18 cellular contexts compared by ENCODE assay signal in the genomic region with DNA sequence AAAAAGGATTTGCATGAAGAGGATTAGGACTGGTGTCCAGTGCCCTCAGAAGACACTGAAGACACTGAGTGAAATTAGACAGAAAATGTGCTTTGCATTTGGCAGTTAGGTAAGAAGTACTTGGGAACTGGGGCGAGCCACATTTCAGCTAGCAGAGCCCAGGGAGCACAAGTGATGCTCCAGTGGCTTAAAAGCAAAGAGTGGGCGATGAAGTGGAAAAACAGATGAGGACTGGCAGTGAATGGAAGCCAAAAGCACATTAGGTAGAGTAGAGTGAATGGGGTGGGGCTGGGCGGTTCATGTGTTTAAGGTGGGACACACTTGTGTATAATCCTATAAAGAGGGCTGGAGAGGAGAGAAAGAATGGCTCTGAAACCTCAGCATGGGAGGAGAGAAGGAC. TPM values are rescaled to one million over a fixed set of nuclear protein-coding genes. Genes with fewer than 3 reads are reported as not detected.
A peak's percentile ranks its signal among the peaks of the same experiment; 100 is the strongest.
DNase-seq lines count a peak whose midpoint lies in the region; TF ChIP-seq lines count a peak whose summit lies in the region.
"Had no signal": no experiment of that assay in that cellular context is flagged by ENCODE, and none has a peak within 500 bp of the region (broad histone marks: within the 10 kb centered on the region; RNA-seq: fewer than 3 reads in every experiment).

No MANE protein-coding gene starts in this region.

- no peaks in the 10 kb centered on the region for H3K79me1 ChIP-seq in neuronal stem cell (ENCODE audit: low read depth, low read length)

- no peak overlapping the region for H3K9ac ChIP-seq in neuronal stem cell (ENCODE audit: low read depth, low read length, poor library complexity)
- no peak overlapping the region for H3K9ac ChIP-seq in SK-N-SH

- no peak overlapping the region for H3K4me3 ChIP-seq in neuronal stem cell (ENCODE audit: low read length in 2 of 2)
- H3K4me3 ChIP-seq in spleen, result no peak overlapping the region
- H3K4me3 ChIP-seq in SK-N-SH (ENCODE audit: low read depth in 2 of 2, low read length in 1 of 2), result no peak overlapping the region

- H4K91ac ChIP-seq in neuronal stem cell (ENCODE audit: low read depth, low read length, poor library complexity), result no peak overlapping the region

- no peak overlapping the region for H3K4ac ChIP-seq in neuronal stem cell (ENCODE audit: low read length)

- H3K9me3 ChIP-seq in neuronal stem cell (replicated peaks in 1 of 2; ENCODE audit: control insufficient read depth in 2 of 2, insufficient read depth in 1 of 2, low read depth in 1 of 2, low read length in 2 of 2), result no peaks in the 10 kb centered on the region
- no peaks in the 10 kb centered on the region for H3K9me3 ChIP-seq in spleen
- H3K9me3 ChIP-seq in SK-N-SH, result no peaks in the 10 kb centered on the region

- TF ChIP-seq EP300 in SK-N-SH (IDR thresholded peaks at IDR 0.05; ENCODE audit: borderline replicate concordance in 1 of 2, low read depth in 1 of 2, low read length in 1 of 2), result no peak

- no peaks in the 10 kb centered on the region for H3K9me2 ChIP-seq in SK-N-SH

- H4K8ac ChIP-seq in neuronal stem cell (ENCODE audit: low read depth, low read length), result no peak overlapping the region

- TF ChIP-seq RAD21 in SK-N-SH (IDR thresholded peaks at IDR 0.05; ENCODE audit: low read length), result no peak

- POLR2A ChIA-PET in SK-N-SH (lab: Yijun Ruan, JAX), result no interaction called here

- H3K18ac ChIP-seq in neuronal stem cell (ENCODE audit: low read length), result no peak overlapping the region

- TF ChIP-seq CTCF in spleen (IDR thresholded peaks at IDR 0.05 in 8 of 11, conservative IDR thresholded peaks at IDR 0.05 in 3 of 11), result no peak
- no peak for TF ChIP-seq CTCF in SK-N-SH (IDR thresholded peaks at IDR 0.05)

- H3K36me3 ChIP-seq in neuronal stem cell (replicated peaks in 1 of 2; ENCODE audit: control insufficient read depth in 2 of 2, insufficient read depth in 2 of 2, low read length in 2 of 2), result no peaks in the 10 kb centered on the region
- H3K36me3 ChIP-seq in spleen, result no peaks in the 10 kb centered on the region
- no peaks in the 10 kb centered on the region for H3K36me3 ChIP-seq in SK-N-SH (replicated peaks in 1 of 2; ENCODE audit: control insufficient read depth in 1 of 2, insufficient read depth in 2 of 2, low read length in 1 of 2)

- H2BK12ac ChIP-seq in neuronal stem cell (ENCODE audit: low read length), result no peak overlapping the region

- peaks cover 6% of the 10 kb centered on the region for H3F3A ChIP-seq in SK-N-SH (replicated peaks; ENCODE audit: insufficient read depth)

- WGBS in neuronal stem cell (ENCODE audit: extremely low coverage in 2 of 2, insufficient read length in 2 of 2, insufficient replicate concordance in 1 of 2), 2 donors, result no CpG with 5 or more reads among the region's 3 CpGs
- 85 to 88% (median 87%) methylated on average over 3 of the region's 3 CpGs for WGBS in spleen, 5 donors
- 95% methylated on average over 3 of the region's 3 CpGs for WGBS in SK-N-SH (ENCODE audit: low lambda C conversion rate)

- no peak overlapping the region for H3K23ac ChIP-seq in neuronal stem cell (ENCODE audit: low read depth, low read length, poor library complexity)

- H3K27me3 ChIP-seq in neuronal stem cell (ENCODE audit: control insufficient read depth in 3 of 3, insufficient read depth in 3 of 3, low read depth in 1 of 3, low read length in 3 of 3), result no peaks in the 10 kb centered on the region
- no peaks in the 10 kb centered on the region for H3K27me3 ChIP-seq in spleen (replicated peaks in 1 of 7)
- H3K27me3 ChIP-seq in SK-N-SH (ENCODE audit: insufficient read depth), result no peaks in the 10 kb centered on the region

- no peak overlapping the region for H2AFZ ChIP-seq in neuronal stem cell (ENCODE audit: low read length)
- H2AFZ ChIP-seq in SK-N-SH (ENCODE audit: low read depth), result no peak overlapping the region

- no peak overlapping the region for H2BK15ac ChIP-seq in neuronal stem cell (ENCODE audit: low read length)

- no peak overlapping the region for H3K14ac ChIP-seq in neuronal stem cell (ENCODE audit: low read length)

- peaks cover 19% of the 10 kb centered on the region; the same call in 1 of the 2 replicates for H4K20me1 ChIP-seq in SK-N-SH (ENCODE audit: insufficient read depth)

- intact Hi-C loops in spleen (cut with DNase I; ENCODE audit: low total_unique reads), result no loop called here

- H3K4me2 ChIP-seq in neuronal stem cell (ENCODE audit: insufficient read depth, low read length, poor library complexity, severe bottlenecking) (no peak overlapping the region), SK-N-SH (no peak overlapping the region)

- no peak for TF ChIP-seq POLR2A in spleen (IDR thresholded peaks at IDR 0.05)

- H3K4me1 ChIP-seq in neuronal stem cell (ENCODE audit: control insufficient read depth in 2 of 2, insufficient read depth in 1 of 2, low read depth in 1 of 2, low read length in 2 of 2) (peaks cover 0 to 7% of the 10 kb centered on the region in 2 donors), spleen (no peaks in the 10 kb centered on the region), SK-N-SH (ENCODE audit: control insufficient read depth in 1 of 2, insufficient read depth in 2 of 2, low read depth in 1 of 2, low read length in 1 of 2) (no peaks in the 10 kb centered on the region; a peak in 1 of 4 replicates)

- no peak overlapping the region for H2AK5ac ChIP-seq in neuronal stem cell (ENCODE audit: low read depth, low read length)

- DNase-seq in NCI-H2107 treated with DMSO at 0.1 percent for 48 hours (lab: John Stamatoyannopoulos, UW; ENCODE audit: unreplicated experiment), result peak; percentile 7
- no peak for DNase-seq in NCI-H2107 (lab: John Stamatoyannopoulos, UW)
- DNase-seq in NCI-H1092 treated with DMSO at 0.1 percent for 48 hours (lab: John Stamatoyannopoulos, UW), result peak; percentile 62
- DNase-seq in NCI-H82 (lab: John Stamatoyannopoulos, UW), result peak; percentile 6
- peak; percentile 23 for DNase-seq in neuronal stem cell (ENCODE audit: low spot score)
- no peak for DNase-seq in spleen
- no peak for DNase-seq in effector CD4-positive, alpha-beta T cell
- DNase-seq in SK-N-SH, result no peak
- DNase-seq: AML-193; CD4-positive, alpha-beta T cell; DMS153; KG1; MV-4-11; NCI-H1436; NCI-H2029 treated with DMSO at 0.1 percent for 48 hours; NCI-H774 had no signal

- H3K79me2 ChIP-seq in SK-N-SH (ENCODE audit: insufficient read depth), result peaks cover 99% of the 10 kb centered on the region

- no peak overlapping the region for H3K27ac ChIP-seq in neuronal stem cell (replicated peaks; ENCODE audit: low read length)
- no peak overlapping the region for H3K27ac ChIP-seq in spleen
- H3K27ac ChIP-seq in SK-N-SH (ENCODE audit: low read depth in 2 of 2, low read length in 1 of 2), result no peak overlapping the region
- H3K27ac ChIP-seq: 22Rv1 had no signal

- no peak overlapping the region for H2BK5ac ChIP-seq in neuronal stem cell (ENCODE audit: low read length)

- H2BK120ac ChIP-seq in neuronal stem cell (ENCODE audit: low read depth, low read length), result no peak overlapping the region

- CTCF ChIA-PET in SK-N-SH (lab: Yijun Ruan, JAX), result interaction anchor here (1.3 kb wide), 1 partner anchor 110 kb away, joined by 3 read pairs; no protein-coding TSS in a partner anchor

TF ChIP-seq in SK-N-SH, 30 proteins besides CTCF, POLR2A, EP300 and RAD21:
- TF ChIP-seq IRF3 (IDR thresholded peaks at IDR 0.05; ENCODE audit: low read depth, low read length) (no peak), TAF1 (IDR thresholded peaks at IDR 0.05; ENCODE audit: borderline replicate concordance, low read depth, low read length) (no peak), SIN3A (IDR thresholded peaks at IDR 0.05; ENCODE audit: borderline replicate concordance, low read depth, low read length) (no peak), NFIC (IDR thresholded peaks at IDR 0.05; ENCODE audit: borderline replicate concordance) (no peak), NRF1 (IDR thresholded peaks at IDR 0.05; ENCODE audit: low read depth, low read length) (no peak), JUND (IDR thresholded peaks at IDR 0.05) (no peak), FOSL2 (IDR thresholded peaks at IDR 0.05; ENCODE audit: borderline replicate concordance, low read depth) (no peak), SMC3 (IDR thresholded peaks at IDR 0.05; ENCODE audit: low read depth, low read length) (no peak)
- TF ChIP-seq, protein P1, sequence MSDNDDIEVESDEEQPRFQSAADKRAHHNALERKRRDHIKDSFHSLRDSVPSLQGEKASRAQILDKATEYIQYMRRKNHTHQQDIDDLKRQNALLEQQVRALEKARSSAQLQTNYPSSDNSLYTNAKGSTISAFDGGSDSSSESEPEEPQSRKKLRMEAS (IDR thresholded peaks at IDR 0.05; ENCODE audit: low read depth), result no peak
- TF ChIP-seq, protein P2, sequence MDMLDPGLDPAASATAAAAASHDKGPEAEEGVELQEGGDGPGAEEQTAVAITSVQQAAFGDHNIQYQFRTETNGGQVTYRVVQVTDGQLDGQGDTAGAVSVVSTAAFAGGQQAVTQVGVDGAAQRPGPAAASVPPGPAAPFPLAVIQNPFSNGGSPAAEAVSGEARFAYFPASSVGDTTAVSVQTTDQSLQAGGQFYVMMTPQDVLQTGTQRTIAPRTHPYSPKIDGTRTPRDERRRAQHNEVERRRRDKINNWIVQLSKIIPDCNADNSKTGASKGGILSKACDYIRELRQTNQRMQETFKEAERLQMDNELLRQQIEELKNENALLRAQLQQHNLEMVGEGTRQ (IDR thresholded peaks at IDR 0.05; ENCODE audit: borderline replicate concordance, low read depth, low read length), result no peak

RNA-seq across cellular contexts. Expression of gene DCLK2, which starts 18.4 kb away (rescaled TPM):
- polyA plus RNA-seq in neuronal stem cell (2013, experiment 1 of 2), result 13.6 TPM
- polyA plus RNA-seq in neuronal stem cell (2013, experiment 2 of 2), result 13.3 TPM
- 1 to 10 TPM; 2.7 to 6.1 (median 4.5) TPM for total RNA-seq in spleen
- polyA plus RNA-seq in spleen, result 1 to 10 TPM in 2 of 3 donors, under 1 TPM in 1; 0.53 to 2.5 (median 1.8) TPM
- polyA plus RNA-seq in SK-N-SH (2012; rRNA removed), result 10.0 and 10.1 TPM in 2 replicates
- 11.0 and 11.4 TPM in 2 replicates for polyA plus RNA-seq in SK-N-SH (2012; cell fraction: cytosol; rRNA removed)
- polyA plus RNA-seq in SK-N-SH (2012; cell fraction: nucleus; rRNA removed), result 16.8 and 19.1 TPM in 2 replicates
- total RNA-seq: CD4-positive, alpha-beta T cell; HepG2 had no signal
- polyA plus RNA-seq: HepG2 had no signal

Comparison
In these comparisons a context has a peak if more than half of its experiments do, and no peak if none do; other contexts are left out.
1. DNase-seq: peak in NCI-H2107 treated with DMSO at 0.1 percent for 48 hours (single experiment), NCI-H1092 treated with DMSO at 0.1 percent for 48 hours (single experiment), NCI-H82 (single experiment) and neuronal stem cell (single experiment); none in NCI-H2107 (single experiment), spleen (single experiment), effector CD4-positive, alpha-beta T cell (single experiment) and SK-N-SH (single experiment).